20 cellular contexts compared by ENCODE assay signal in genomic region chr6:103522045-103522444, GRCh38.
DNase-seq lines count a peak whose midpoint lies in the region; ATAC-seq, FAIRE-seq and TF ChIP-seq lines count a peak whose summit lies in the region.
"Had no signal": no experiment of that assay in that cellular context is flagged by ENCODE, and none has a peak within 500 bp of the region (broad histone marks: within the 10 kb centered on the region; RNA-seq: fewer than 3 reads in every experiment).

No MANE protein-coding gene starts in this region.

- 3% methylated on average over 4 of the region's 8 CpGs for WGBS in HepG2 (ENCODE audit: low lambda C conversion rate)
- WGBS in right lobe of liver (ENCODE audit: insufficient coverage, low coverage, low lambda C conversion rate, missing lambda C conversion rate) = 87% methylated on average over 3 of the region's 8 CpGs
- whole genome bisulfite sequencing in mesendoderm (ENCODE audit: extremely low coverage, insufficient coverage, low lambda C conversion rate) = no CpG with 5 or more reads among the region's 8 CpGs

- no peak for FAIRE-seq in HepG2 (lab: Jason Lieb, UNC)
- FAIRE-seq: GM12892, GM18507 had no signal

- in situ Hi-C loops in HepG2 (cut with HindIII; ENCODE audit: extremely low pct_ligation_motif_present, low pct_unique_long_range_greater_than_20kb) = no loop called here

- no peak overlapping the region for H2AFZ ChIP-seq in HepG2 (ENCODE audit: low read length)
- H2AFZ ChIP-seq: GM23248 had no signal

- no peak for TF ChIP-seq EP300 in HepG2 (IDR thresholded peaks at IDR 0.05; ENCODE audit: low read depth in 2 of 2, low read length in 2 of 2)
- no peak for TF ChIP-seq EP300 in HepG2 (CRISPR knock-in tag; IDR thresholded peaks at IDR 0.05; ENCODE audit: borderline replicate concordance)

- H3K4me2 ChIP-seq in HepG2 (ENCODE audit: low read depth, low read length) = peak overlapping the region; percentile 29; the same call in 1 of the 2 replicates
- no peak overlapping the region for H3K4me2 ChIP-seq in mesendoderm (ENCODE audit: low read length)
- H3K4me2 ChIP-seq: BLaER1 had no signal

- H3K18ac ChIP-seq in mesendoderm (ENCODE audit: low read length) = no peak overlapping the region

- no peaks in the 10 kb centered on the region for H3K4me1 Mint-ChIP-seq in WTC11
- H3K4me1 Mint-ChIP-seq: CD14-positive monocyte; CD4-positive, alpha-beta memory T cell had no signal

- H4K5ac ChIP-seq in mesendoderm (ENCODE audit: low read length) = no peak overlapping the region

- H3K27me3 ChIP-seq in HepG2 (ENCODE audit: control insufficient read depth in 1 of 2, insufficient read depth in 2 of 2, low read length in 2 of 2) (no peaks in the 10 kb centered on the region), right lobe of liver (no peaks in the 10 kb centered on the region), mesendoderm (ENCODE audit: insufficient read depth, low read length, poor library complexity) (no peaks in the 10 kb centered on the region)
- H3K27me3 ChIP-seq: BLaER1 had no signal

- H3K27ac Mint-ChIP-seq in WTC11 = no peak overlapping the region
- H3K27ac Mint-ChIP-seq: CD14-positive monocyte; CD4-positive, alpha-beta memory T cell had no signal

- POLR2A ChIA-PET in HepG2 (lab: Yijun Ruan, JAX) (no interaction called here), WTC11 (lab: Charles Lee) (no interaction called here)

- H3K27ac ChIP-seq in HepG2 (ENCODE audit: extremely low read length, insufficient read depth, low read length) = no peak overlapping the region
- H3K27ac ChIP-seq in right lobe of liver = no peak overlapping the region
- H3K27ac ChIP-seq in mesendoderm (ENCODE audit: low read depth, low read length) = no peak overlapping the region
- no peak overlapping the region for H3K27ac ChIP-seq in caudate nucleus (ENCODE audit: low read depth, low read length)
- H3K27ac ChIP-seq: 22Rv1, BLaER1, GM23248 had no signal

- H3K36me3 ChIP-seq in HepG2 (replicated peaks in 1 of 2; ENCODE audit: control insufficient read depth in 1 of 2, insufficient read depth in 2 of 2, low read length in 2 of 2) = no peaks in the 10 kb centered on the region
- H3K36me3 ChIP-seq in right lobe of liver = no peaks in the 10 kb centered on the region
- H3K36me3 ChIP-seq in mesendoderm (ENCODE audit: control insufficient read depth, insufficient read depth, low read length) = no peaks in the 10 kb centered on the region
- H3K36me3 ChIP-seq: BLaER1, HAP-1 had no signal

- H4K20me1 ChIP-seq in HepG2 (ENCODE audit: insufficient read depth, low read length) = no peaks in the 10 kb centered on the region
- H4K20me1 ChIP-seq: BLaER1 had no signal

- no peaks in the 10 kb centered on the region for H3K79me1 ChIP-seq in mesendoderm (ENCODE audit: low read length)

- peak overlapping the region in 1 of 3 experiments; percentile 23; a peak in 1 of 6 replicates for H3K4me3 ChIP-seq in HepG2 (replicated peaks in 1 of 3; ENCODE audit: insufficient read depth in 1 of 3, low read depth in 2 of 3, low read length in 3 of 3)
- no peak overlapping the region for H3K4me3 ChIP-seq in right lobe of liver
- H3K4me3 ChIP-seq in mesendoderm (ENCODE audit: low read length) = no peak overlapping the region
- H3K4me3 ChIP-seq: BLaER1, GM23248, HAP-1 had no signal

- no peak overlapping the region for H3K23ac ChIP-seq in mesendoderm (ENCODE audit: low read length)

- no peak overlapping the region for H2BK120ac ChIP-seq in mesendoderm (ENCODE audit: low read depth, low read length)

- no peak overlapping the region for H3K9ac ChIP-seq in HepG2 (ENCODE audit: insufficient read depth, low read depth, low read length)
- no peak overlapping the region for H3K9ac ChIP-seq in mesendoderm (ENCODE audit: low read length)
- H3K9ac ChIP-seq: BLaER1, GM23248 had no signal

- H2BK15ac ChIP-seq in mesendoderm (replicated peaks; ENCODE audit: low read depth) = no peak overlapping the region

- H3K27me3 Mint-ChIP-seq in WTC11 (ENCODE audit: low read depth) = no peaks in the 10 kb centered on the region
- H3K27me3 Mint-ChIP-seq: CD4-positive, alpha-beta memory T cell had no signal

- CTCF ChIA-PET in HepG2 (lab: Yijun Ruan, JAX; ENCODE audit: low intra/inter-chr PET ratio, low total read pairs) (no interaction called here), WTC11 (lab: Charles Lee) (no interaction called here)

- H3K36me3 Mint-ChIP-seq in WTC11 = no peaks in the 10 kb centered on the region
- H3K36me3 Mint-ChIP-seq: CD14-positive monocyte; CD4-positive, alpha-beta memory T cell had no signal

- peak; percentile 51 for DNase-seq in HepG2 (ENCODE audit: low spot score)
- no peak for DNase-seq in right lobe of liver
- peak; percentile 32 for DNase-seq in WTC11 (ENCODE audit: low spot score)
- DNase-seq in iPS DF 4.7 (ENCODE audit: extremely low read depth, low spot score) = peak; percentile 14
- peak; percentile 32 for DNase-seq in mesendoderm
- no peak for DNase-seq in caudate nucleus (lab: John Stamatoyannopoulos, UW)
- no peak for DNase-seq in SKM-1 treated with dmso at 0.1 percent for 144 hours (lab: John Stamatoyannopoulos, UW; ENCODE audit: unreplicated experiment)
- no peak for DNase-seq in NCI-H526 treated with DMSO at 0.1 percent for 48 hours (lab: John Stamatoyannopoulos, UW)
- DNase-seq: CD4-positive, alpha-beta memory T cell; DMS153; DMS79; GDM1; GM23248; IMR-90 had no signal

- H3K9me3 ChIP-seq in HepG2 (ENCODE audit: low read length) (no peaks in the 10 kb centered on the region), right lobe of liver (no peaks in the 10 kb centered on the region)
- H3K9me3 ChIP-seq: BLaER1, HAP-1 had no signal

- no peak overlapping the region for H2AK5ac ChIP-seq in mesendoderm (ENCODE audit: low read length)

- H3K9me3 Mint-ChIP-seq in WTC11 = peaks cover 12% of the 10 kb centered on the region

- no peak for TF ChIP-seq POLR2A in HepG2 (IDR thresholded peaks at IDR 0.05; ENCODE audit: insufficient read depth in 1 of 2, low read depth in 2 of 2, low read length in 2 of 2)
- TF ChIP-seq POLR2A in right lobe of liver (IDR thresholded peaks at IDR 0.05) = no peak

- no peak for TF ChIP-seq RAD21 in HepG2 (CRISPR knock-in tag; IDR thresholded peaks at IDR 0.05)

- no peak overlapping the region for H3K4me3 Mint-ChIP-seq in WTC11
- H3K4me3 Mint-ChIP-seq: CD14-positive monocyte; CD4-positive, alpha-beta memory T cell had no signal

- no peaks in the 10 kb centered on the region for H3K4me1 ChIP-seq in HepG2 (ENCODE audit: insufficient read depth, low read length)
- no peaks in the 10 kb centered on the region for H3K4me1 ChIP-seq in right lobe of liver
- H3K4me1 ChIP-seq in mesendoderm (ENCODE audit: control insufficient read depth, low read depth, low read length) = no peaks in the 10 kb centered on the region
- H3K4me1 ChIP-seq: BLaER1, HAP-1 had no signal

- intact Hi-C loops in HepG2 (cut with micrococcal nuclease; ENCODE audit: unreplicated experiment) (no loop called here), right lobe of liver (cut with DNase I) (no loop called here)

- peak overlapping the region; percentile 28 for H4K8ac ChIP-seq in mesendoderm (ENCODE audit: low read depth, low read length)

- H2BK5ac ChIP-seq in mesendoderm (ENCODE audit: low read length) = no peak overlapping the region

- H3K56ac ChIP-seq in mesendoderm (ENCODE audit: low read length) = no peak overlapping the region

- ATAC-seq in HepG2 (peak; percentile 98), right lobe of liver (no peak), WTC11 (peak; percentile 98)

- H3K79me2 ChIP-seq in HepG2 (ENCODE audit: insufficient read depth, low read length) = no peaks in the 10 kb centered on the region
- no peaks in the 10 kb centered on the region for H3K79me2 ChIP-seq in mesendoderm (ENCODE audit: control insufficient read depth, insufficient read depth, low read length)

- no peak overlapping the region for H3K4ac ChIP-seq in mesendoderm (ENCODE audit: low read depth, low read length)

- TF ChIP-seq CTCF in HepG2 (CRISPR knock-in tag; IDR thresholded peaks at IDR 0.05) = 0 out of 2 replicates have a peak, but pooled peaks have one; percentile 7
- no peak for TF ChIP-seq CTCF in right lobe of liver (IDR thresholded peaks at IDR 0.05)
- no peak for TF ChIP-seq CTCF in WTC11 (IDR thresholded peaks at IDR 0.05)

- BruUV-seq in HepG2 (replicated peaks; lab: Mats Ljungman, UMichigan) = no TSS peak

TF ChIP-seq in HepG2, 621 proteins besides CTCF, POLR2A, EP300 and RAD21 (continues in another document):
- TF ChIP-seq ZMYM4 (CRISPR knock-in tag; IDR thresholded peaks at IDR 0.05) = peak; percentile 65; the same call in 1 of the 2 replicates

TF ChIP-seq in WTC11, 78 proteins besides CTCF, POLR2A, EP300 and RAD21 (continues in another document):
- no peak for TF ChIP-seq STAT6 (CRISPR knock-in tag; conservative IDR thresholded peaks at IDR 0.05; ENCODE audit: low read depth)
- no peak for TF ChIP-seq TCF7 (CRISPR knock-in tag; IDR thresholded peaks at IDR 0.05; ENCODE audit: low read depth)
- TF ChIP-seq SMAD4 (CRISPR knock-in tag; IDR thresholded peaks at IDR 0.05) = no peak
- no peak for TF ChIP-seq CBFB (CRISPR knock-in tag; IDR thresholded peaks at IDR 0.05; ENCODE audit: low read depth)
- TF ChIP-seq NFATC4 (CRISPR knock-in tag; IDR thresholded peaks at IDR 0.05) = no peak
- TF ChIP-seq MLX (CRISPR knock-in tag; IDR thresholded peaks at IDR 0.05) = no peak
- no peak for TF ChIP-seq ATF1 (CRISPR knock-in tag; IDR thresholded peaks at IDR 0.05)

Comparison
In these comparisons a context has a peak if more than half of its experiments do, and no peak if none do; other contexts are left out.
1. ATAC-seq: peak in HepG2 (single experiment) and WTC11 (single experiment); none in right lobe of liver (0 of 4).
2. DNase-seq: peak in HepG2 (single experiment), WTC11 (single experiment), iPS DF 4.7 (single experiment) and mesendoderm (single experiment); none in right lobe of liver (0 of 3), caudate nucleus (0 of 61), SKM-1 treated with dmso at 0.1 percent for 144 hours (single experiment) and NCI-H526 treated with DMSO at 0.1 percent for 48 hours (single experiment).
3. Of the 50 proteins assayed by ChIP-seq in both HepG2 and WTC11: peak only in HepG2: CTCF and GABPB1; only in WTC11: none; in both: none; in neither: 48.